Comparison of ENCODE assay signal across 23 cellular contexts in genomic region chr5:100260968-100261367, GRCh38.
"Had no signal": no experiment of that assay in that cellular context is flagged by ENCODE, and none has a peak within 500 bp of the region (broad histone marks: within the 10 kb centered on the region; RNA-seq: fewer than 3 reads in every experiment).

No MANE protein-coding gene starts in this region.

- H3K27ac ChIP-seq: RWPE1 had no signal

- H3K9me3 ChIP-seq: SK-N-SH had no signal

- DNase-seq: NCI-H1092; NCI-H1105 treated with DMSO at 0.1 percent for 48 hours; NCI-H1417 treated with DMSO at 0.1 percent for 48 hours; NCI-H146; NCI-H1694 treated with DMSO at 0.1 percent for 48 hours; NCI-H1930; NCI-H2081; NCI-H2107; NCI-H2171; NCI-H226; NCI-H446; NCI-H510A; NCI-H524 treated with DMSO at 0.1 percent for 48 hours; NCI-H69; NCI-H774; NK-92 treated with Interleukin-12 subunit alpha and Interleukin-12 subunit beta, amount 100 ng/mL, for 24 hours; PC-3; SHP77; SK-N-SH; SW 1271; T-cell had no signal

- H3K9me2 ChIP-seq: SK-N-SH had no signal

- H3K4me2 ChIP-seq: SK-N-SH had no signal

- ATAC-seq: Panc1, PC-3, T-cell had no signal

- H3K9ac ChIP-seq: SK-N-SH had no signal
